Comparison of ENCODE assay signal across 31 cellular contexts in the genomic region with DNA sequence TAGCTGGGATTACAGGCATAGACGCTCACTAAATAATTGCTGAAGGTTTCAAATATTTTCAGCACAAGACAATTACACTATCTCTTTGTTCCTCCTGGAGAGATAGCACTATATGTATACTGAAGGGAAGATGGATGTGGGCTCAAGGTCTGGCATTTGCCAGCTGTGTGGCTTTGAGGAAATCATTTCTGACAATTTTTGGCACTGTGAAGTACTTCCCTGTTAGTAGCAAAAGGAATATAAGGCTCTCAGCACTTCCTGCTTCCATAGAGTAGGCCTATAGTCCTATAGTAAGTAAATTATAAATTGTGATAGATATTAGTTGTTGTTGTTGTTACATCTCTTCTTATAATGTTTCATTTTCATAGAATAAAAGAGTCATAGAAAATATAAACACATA.
"Had no signal": no experiment of that assay in that cellular context is flagged by ENCODE, and none has a peak within 500 bp of the region (broad histone marks: within the 10 kb centered on the region; RNA-seq: fewer than 3 reads in every experiment).

No MANE protein-coding gene starts in this region.

- H3K36me3 Mint-ChIP-seq: activated naive CD8-positive, alpha-beta T cell treated with anti-CD3 and anti-CD28 coated beads, Interleukin-2, amount 10 ng/mL, durations not matched to agents 7 days and 5 days had no signal

- H3K27ac ChIP-seq: ascending aorta, body of pancreas, Peyer's patch, RWPE1, SJCRH30, VCaP had no signal

- ATAC-seq: activated T-cell treated with anti-CD3 and anti-CD28 coated beads, Interleukin-2, amount 50 U/mL, for 72 hours; body of pancreas; K562 had no signal

- H3K36me3 ChIP-seq: ascending aorta, Peyer's patch, SJCRH30 had no signal

- DNase-seq: activated CD4-positive, alpha-beta memory T cell treated with anti-CD3 and anti-CD28 coated beads, Interleukin-2, amount 10 ng/mL, durations not matched to agents 7 days and 5 days; activated CD4-positive, alpha-beta T cell treated with anti-CD3 and anti-CD28 coated beads, Interleukin-2, amount 10 ng/mL, durations not matched to agents 7 days and 5 days; activated CD4-positive, CD25-positive, alpha-beta regulatory T cell; activated naive CD4-positive, alpha-beta T cell treated with anti-CD3 and anti-CD28 coated beads, Interleukin-2, amount 50 U/mL, for 16 hours; activated naive CD8-positive, alpha-beta T cell treated with anti-CD3 and anti-CD28 coated beads, Interleukin-2, amount 10 ng/mL, durations not matched to agents 7 days and 5 days; activated T-cell treated with anti-CD3 and anti-CD28 coated beads for 4 hours; activated T-cell treated with anti-CD3 and anti-CD28 coated beads, Interleukin-2, amount 50 U/mL, for 72 hours; amniotic stem cell; body of pancreas; central memory CD4-positive, alpha-beta T cell; Karpas-422; NCI-H1048; NCI-H1417; NCI-H2029; NCI-H2107; NCI-H2171 treated with DMSO at 0.1 percent for 48 hours; NCI-H226; NCI-H526; NCI-H82; NK-92 treated with Interleukin-12 subunit alpha and Interleukin-12 subunit beta, amount 100 ng/mL, for 24 hours; Peyer's patch; Right ventricle myocardium superior; SJCRH30; SK-N-SH; SW 1271 had no signal

- H3K9me2 ChIP-seq: SK-N-SH had no signal

- H3K4me2 ChIP-seq: SK-N-SH had no signal

- FAIRE-seq: bronchial epithelial cell, K562 had no signal

- H3K9me3 ChIP-seq: ascending aorta, body of pancreas, Peyer's patch, SJCRH30, SK-N-SH had no signal

- H3K27me3 ChIP-seq: ascending aorta, body of pancreas, Peyer's patch, SJCRH30 had no signal

- H3K4me3 ChIP-seq: ascending aorta, body of pancreas, K562, Peyer's patch, SJCRH30 had no signal

- H3K27me3 Mint-ChIP-seq: activated CD4-positive, alpha-beta memory T cell treated with anti-CD3 and anti-CD28 coated beads, Interleukin-2, amount 10 ng/mL, durations not matched to agents 7 days and 5 days; activated CD4-positive, alpha-beta T cell treated with anti-CD3 and anti-CD28 coated beads, Interleukin-2, amount 10 ng/mL, durations not matched to agents 7 days and 5 days; activated naive CD8-positive, alpha-beta T cell treated with anti-CD3 and anti-CD28 coated beads, Interleukin-2, amount 10 ng/mL, durations not matched to agents 7 days and 5 days had no signal

- H3K4me1 Mint-ChIP-seq: activated CD4-positive, alpha-beta memory T cell treated with anti-CD3 and anti-CD28 coated beads, Interleukin-2, amount 10 ng/mL, durations not matched to agents 7 days and 5 days; activated CD4-positive, alpha-beta T cell treated with anti-CD3 and anti-CD28 coated beads, Interleukin-2, amount 10 ng/mL, durations not matched to agents 7 days and 5 days; activated naive CD8-positive, alpha-beta T cell treated with anti-CD3 and anti-CD28 coated beads, Interleukin-2, amount 10 ng/mL, durations not matched to agents 7 days and 5 days had no signal

- H3K4me1 ChIP-seq: ascending aorta, body of pancreas, Peyer's patch had no signal

- H3K9me3 Mint-ChIP-seq: activated CD4-positive, alpha-beta memory T cell treated with anti-CD3 and anti-CD28 coated beads, Interleukin-2, amount 10 ng/mL, durations not matched to agents 7 days and 5 days; activated CD4-positive, alpha-beta T cell treated with anti-CD3 and anti-CD28 coated beads, Interleukin-2, amount 10 ng/mL, durations not matched to agents 7 days and 5 days; activated naive CD8-positive, alpha-beta T cell treated with anti-CD3 and anti-CD28 coated beads, Interleukin-2, amount 10 ng/mL, durations not matched to agents 7 days and 5 days; activated T-cell treated with anti-CD3 and anti-CD28 coated beads, Interleukin-2, amount 50 U/mL, for 72 hours; activated T-helper 2 cell treated with anti-CD3 and anti-CD28 coated beads, Interferon-gamma antibody, Interleukin-2, Interleukin-4, amounts not matched to agents 10 μg/mL and 5 μg/mL and 100 μg/mL, durations not matched to agents 14 hours and 24 hours and 36 hours had no signal

- H3K4me3 Mint-ChIP-seq: activated CD4-positive, alpha-beta memory T cell treated with anti-CD3 and anti-CD28 coated beads, Interleukin-2, amount 10 ng/mL, durations not matched to agents 7 days and 5 days; activated CD4-positive, alpha-beta T cell treated with anti-CD3 and anti-CD28 coated beads, Interleukin-2, amount 10 ng/mL, durations not matched to agents 7 days and 5 days; activated naive CD8-positive, alpha-beta T cell treated with anti-CD3 and anti-CD28 coated beads, Interleukin-2, amount 10 ng/mL, durations not matched to agents 7 days and 5 days; activated T-cell treated with anti-CD3 and anti-CD28 coated beads, Interleukin-2, amount 50 U/mL, for 72 hours had no signal

- H3K27ac Mint-ChIP-seq: activated CD4-positive, alpha-beta memory T cell treated with anti-CD3 and anti-CD28 coated beads, Interleukin-2, amount 10 ng/mL, durations not matched to agents 7 days and 5 days; activated CD4-positive, alpha-beta T cell treated with anti-CD3 and anti-CD28 coated beads, Interleukin-2, amount 10 ng/mL, durations not matched to agents 7 days and 5 days; activated naive CD8-positive, alpha-beta T cell treated with anti-CD3 and anti-CD28 coated beads, Interleukin-2, amount 10 ng/mL, durations not matched to agents 7 days and 5 days; activated T-cell treated with anti-CD3 and anti-CD28 coated beads, Interleukin-2, amount 50 U/mL, for 72 hours; activated T-helper 2 cell treated with anti-CD3 and anti-CD28 coated beads, Interferon-gamma antibody, Interleukin-2, Interleukin-4, amounts not matched to agents 10 μg/mL and 5 μg/mL and 100 μg/mL, durations not matched to agents 14 hours and 24 hours and 36 hours had no signal

- H3K9ac ChIP-seq: SK-N-SH had no signal
